Comparison of ENCODE assay signal across 1 cellular context in genomic region chr2:8605350-8606065, GRCh38.
TF ChIP-seq lines count a peak whose summit lies in the region.

No MANE protein-coding gene starts in this region.

TF ChIP-seq in K562, 482 proteins besides CTCF, POLR2A, EP300 and RAD21 (continues in another document):
- TF ChIP-seq CEBPZ (IDR thresholded peaks at IDR 0.05; ENCODE audit: borderline replicate concordance, low read depth, low read length) (no peak), FOSL1 (tag; conservative IDR thresholded peaks at IDR 0.05) (peak; percentile 66), NCOA6 (IDR thresholded peaks at IDR 0.05) (no peak), CGGBP1 (CRISPR knock-in tag; IDR thresholded peaks at IDR 0.05) (no peak), DPF2 (IDR thresholded peaks at IDR 0.05) (no peak), ZNF316 (IDR thresholded peaks at IDR 0.05) (peak; percentile 47; the same call in 1 of the 2 replicates), ZC3H11A (IDR thresholded peaks at IDR 0.05; ENCODE audit: low read depth, low read length) (no peak), ATF1 (CRISPR knock-in tag; IDR thresholded peaks at IDR 0.05) (no peak), ATF1 (tag; IDR thresholded peaks at IDR 0.05) (no peak), JUND (IDR thresholded peaks at IDR 0.05; ENCODE audit: borderline replicate concordance, low read depth, low read length) (peak; percentile 21; the same call in 1 of the 2 replicates), JUND (tag; IDR thresholded peaks at IDR 0.05; ENCODE audit: borderline replicate concordance, low read depth, low read length) (no peak), C11orf30 (IDR thresholded peaks at IDR 0.05; ENCODE audit: low read depth) (peak; percentile 72), ZBTB17 (CRISPR knock-in tag; IDR thresholded peaks at IDR 0.05) (no peak), ZNF347 (CRISPR knock-in tag; IDR thresholded peaks at IDR 0.05; ENCODE audit: low read depth) (no peak), CHD7 (IDR thresholded peaks at IDR 0.05; ENCODE audit: low read depth, low read length) (no peak), ILK (tag; IDR thresholded peaks at IDR 0.05; ENCODE audit: borderline replicate concordance, low read depth) (no peak), GMEB1 (CRISPR knock-in tag; IDR thresholded peaks at IDR 0.05) (no peak), PCBP1 (IDR thresholded peaks at IDR 0.05; ENCODE audit: low read depth, low read length, poor library complexity, severe bottlenecking) (no peak), ZNF79 (CRISPR knock-in tag; IDR thresholded peaks at IDR 0.05; ENCODE audit: low read depth) (no peak), BHLHE40 (IDR thresholded peaks at IDR 0.05; ENCODE audit: low read length) (no peak), KDM1A (IDR thresholded peaks at IDR 0.05) (peak; percentile 75 to 80), POLR3A (IDR thresholded peaks at IDR 0.05; ENCODE audit: borderline replicate concordance, extremely low read depth, insufficient read depth, insufficient read length) (no peak), RCOR1 (IDR thresholded peaks at IDR 0.05; ENCODE audit: borderline replicate concordance in 1 of 2, low read depth in 2 of 2, low read length in 2 of 2) (peak in 1 of 2 experiments; percentile 24; a peak in 1 of 4 replicates), ZNF224 (CRISPR knock-in tag; IDR thresholded peaks at IDR 0.05) (no peak), BRD9 (IDR thresholded peaks at IDR 0.05; ENCODE audit: low read depth, partially characterized antibody) (no peak), MCM3 (IDR thresholded peaks at IDR 0.05) (no peak), NFE2 (IDR thresholded peaks at IDR 0.05; ENCODE audit: low read depth) (peak; percentile 53), TCF15 (CRISPR knock-in tag; IDR thresholded peaks at IDR 0.05) (no peak), PHF21A (IDR thresholded peaks at IDR 0.05; ENCODE audit: borderline replicate concordance, low read depth) (0 out of 2 replicates have a peak, but pooled peaks have one; percentile 19), ATF3 (IDR thresholded peaks at IDR 0.05) (peak; percentile 75), ATF3 (CRISPR knock-in tag; conservative IDR thresholded peaks at IDR 0.05) (no peak), HDAC1 (IDR thresholded peaks at IDR 0.05) (no peak), MAFG (tag; conservative IDR thresholded peaks at IDR 0.05) (peak; percentile 61; the same call in 1 of the 2 replicates), MXI1 (IDR thresholded peaks at IDR 0.05; ENCODE audit: low read depth, low read length) (no peak), ZNF57 (CRISPR knock-in tag; IDR thresholded peaks at IDR 0.05) (no peak), RNF2 (IDR thresholded peaks at IDR 0.05) (no peak), PTBP1 (IDR thresholded peaks at IDR 0.05; ENCODE audit: low read depth, low read length) (no peak), HDAC3 (IDR thresholded peaks at IDR 0.05; ENCODE audit: borderline replicate concordance, partially characterized antibody) (no peak), NFYB (IDR thresholded peaks at IDR 0.05; ENCODE audit: extremely low read depth, insufficient read length) (no peak), SLC30A9 (CRISPR knock-in tag; IDR thresholded peaks at IDR 0.05) (no peak), CHAMP1 (IDR thresholded peaks at IDR 0.05) (no peak), ZNF639 (CRISPR knock-in tag; conservative IDR thresholded peaks at IDR 0.05 in 1 of 2, IDR thresholded peaks at IDR 0.05 in 1 of 2) (no peak)
